Comparison of ENCODE assay signal across 11 cellular contexts in the genomic region with DNA sequence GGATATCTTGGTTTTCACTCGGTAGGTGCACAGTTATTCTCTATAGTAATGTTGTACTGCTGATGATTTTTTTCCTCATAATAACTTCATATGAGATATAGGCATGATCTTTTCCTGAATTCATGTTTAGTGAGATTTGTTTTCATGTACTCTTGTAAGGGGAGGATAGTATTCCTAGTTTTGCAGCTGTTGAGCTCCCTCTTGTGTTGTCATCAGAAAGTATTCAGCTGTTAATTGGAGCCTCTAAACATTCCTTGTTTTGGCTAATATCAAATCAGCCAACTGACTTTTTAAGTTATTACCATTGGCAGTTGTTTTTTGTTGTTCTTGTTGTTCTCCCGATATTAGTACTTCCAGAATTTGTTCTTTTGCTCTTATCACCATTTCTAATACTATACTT. TPM values are rescaled to one million over a fixed set of nuclear protein-coding genes. Genes with fewer than 3 reads are reported as not detected.
DNase-seq lines count a peak whose midpoint lies in the region; ATAC-seq, FAIRE-seq and TF ChIP-seq lines count a peak whose summit lies in the region.
"Had no signal": no experiment of that assay in that cellular context is flagged by ENCODE, and none has a peak within 500 bp of the region (broad histone marks: within the 10 kb centered on the region; RNA-seq: fewer than 3 reads in every experiment).

No MANE protein-coding gene starts in this region.

- no peaks in the 10 kb centered on the region for H3K27me3 ChIP-seq in sigmoid colon
- H3K27me3 ChIP-seq: esophagus squamous epithelium, SJSA1 had no signal

- peak; percentile 57 for TF ChIP-seq CTCF in neural crest cell (conservative IDR thresholded peaks at IDR 0.05)
- TF ChIP-seq CTCF in sigmoid colon (IDR thresholded peaks at IDR 0.05), result no peak

- intact Hi-C loops in sigmoid colon (cut with DNase I), result no loop called here

- H3K4me3 Mint-ChIP-seq in neural crest cell, result no peak overlapping the region
- H3K4me3 Mint-ChIP-seq: activated naive CD4-positive, alpha-beta T cell treated with anti-CD3 and anti-CD28 coated beads, Interleukin-2, amount 10 ng/mL, durations not matched to agents 7 days and 5 days had no signal

- H3K27ac ChIP-seq in sigmoid colon, result no peak overlapping the region
- H3K27ac ChIP-seq: esophagus squamous epithelium, SJSA1 had no signal

- H3K27me3 Mint-ChIP-seq in neural crest cell (ENCODE audit: low read depth), result peaks cover 36% of the 10 kb centered on the region

- H3K27ac Mint-ChIP-seq in neural crest cell (ENCODE audit: unreplicated experiment), result no peak overlapping the region
- H3K27ac Mint-ChIP-seq: activated naive CD4-positive, alpha-beta T cell treated with anti-CD3 and anti-CD28 coated beads, Interleukin-2, amount 10 ng/mL, durations not matched to agents 7 days and 5 days had no signal

- no peak for ATAC-seq in GM21723 (IDR thresholded peaks at IDR 0.05; ENCODE audit: unreplicated experiment)

- 28 to 32% methylated on average over 2 of the region's 2 CpGs for WGBS in sigmoid colon, 2 donors

- TF ChIP-seq POLR2A in sigmoid colon (IDR thresholded peaks at IDR 0.05) (no peak), GM12891 (IDR thresholded peaks at IDR 0.05; ENCODE audit: low read depth, low read length) (no peak)

- no peaks in the 10 kb centered on the region for H3K4me1 ChIP-seq in sigmoid colon
- H3K4me1 ChIP-seq: esophagus squamous epithelium, SJSA1 had no signal

- TF ChIP-seq EP300 in sigmoid colon (IDR thresholded peaks at IDR 0.05), result no peak

- no peaks in the 10 kb centered on the region for H3K9me3 Mint-ChIP-seq in neural crest cell
- H3K9me3 Mint-ChIP-seq: activated naive CD4-positive, alpha-beta T cell treated with anti-CD3 and anti-CD28 coated beads, Interleukin-2, amount 10 ng/mL, durations not matched to agents 7 days and 5 days had no signal

- H3K4me1 Mint-ChIP-seq in neural crest cell, result no peaks in the 10 kb centered on the region
- H3K4me1 Mint-ChIP-seq: activated naive CD4-positive, alpha-beta T cell treated with anti-CD3 and anti-CD28 coated beads, Interleukin-2, amount 10 ng/mL, durations not matched to agents 7 days and 5 days had no signal

- no peak for FAIRE-seq in GM12891 (lab: Jason Lieb, UNC)

- no peaks in the 10 kb centered on the region for H3K36me3 Mint-ChIP-seq in neural crest cell (ENCODE audit: low read depth)
- H3K36me3 Mint-ChIP-seq: activated naive CD4-positive, alpha-beta T cell treated with anti-CD3 and anti-CD28 coated beads, Interleukin-2, amount 10 ng/mL, durations not matched to agents 7 days and 5 days had no signal

- DNase-seq in GDM1 (lab: John Stamatoyannopoulos, UW) (peak; percentile 33), MV-4-11 (lab: John Stamatoyannopoulos, UW) (peak; percentile 4), cerebellar cortex (ENCODE audit: low spot score) (peak; percentile 6), neural crest cell (ENCODE audit: low read depth, low spot score) (no peak), sigmoid colon (no peak), GM12891 (ENCODE audit: insufficient read length, low spot score) (no peak), NCI-H1048 (lab: John Stamatoyannopoulos, UW) (no peak)
- DNase-seq: activated naive CD4-positive, alpha-beta T cell treated with anti-CD3 and anti-CD28 coated beads, Interleukin-2, amount 10 ng/mL, durations not matched to agents 7 days and 5 days; esophagus squamous epithelium had no signal

- no peaks in the 10 kb centered on the region for H3K9me3 ChIP-seq in sigmoid colon
- H3K9me3 ChIP-seq: SJSA1 had no signal

- no peak overlapping the region for H3K4me3 ChIP-seq in sigmoid colon
- H3K4me3 ChIP-seq: esophagus squamous epithelium, SJSA1 had no signal

- no peaks in the 10 kb centered on the region for H3K36me3 ChIP-seq in sigmoid colon
- H3K36me3 ChIP-seq: esophagus squamous epithelium, SJSA1 had no signal

TF ChIP-seq in GM12891, 5 proteins besides CTCF, POLR2A, EP300 and RAD21:
- TF ChIP-seq POLR2AphosphoS5 (IDR thresholded peaks at IDR 0.05; ENCODE audit: low read depth, low read length) (no peak), TAF1 (IDR thresholded peaks at IDR 0.05; ENCODE audit: low read depth, low read length) (no peak), PAX5 (IDR thresholded peaks at IDR 0.05; ENCODE audit: insufficient read depth, low read length, severe bottlenecking) (no peak), POU2F2 (IDR thresholded peaks at IDR 0.05; ENCODE audit: low read depth, low read length) (no peak), SPI1 (IDR thresholded peaks at IDR 0.05; ENCODE audit: low read depth, low read length) (no peak)
TF ChIP-seq in GM12891: peak in this region for 0.

RNA-seq across cellular contexts. Expression of a gene that starts 24.4 kb away (rescaled TPM):
- total RNA-seq in neural crest cell (not detected in 2 replicates), sigmoid colon (not detected)
- polyA plus RNA-seq in sigmoid colon, result not detected
- not detected for polyA plus RNA-seq in GM12891 (2012; ENCODE audit: low read depth, missing spikeins)
- total RNA-seq: esophagus squamous epithelium, SJSA1 had no signal

RNA-seq across cellular contexts. Expression of a gene that starts 34.7 kb away (rescaled TPM):
- total RNA-seq in neural crest cell, result not detected in 2 replicates
- total RNA-seq in sigmoid colon, result not detected
- polyA plus RNA-seq in sigmoid colon, result not detected
- not detected for polyA plus RNA-seq in GM12891 (2012; ENCODE audit: low read depth, missing spikeins)
- total RNA-seq: esophagus squamous epithelium, SJSA1 had no signal

RNA-seq across cellular contexts. Expression of a gene that starts 57.8 kb away (rescaled TPM):
- not detected in 2 replicates for total RNA-seq in neural crest cell
- not detected for total RNA-seq in sigmoid colon
- polyA plus RNA-seq in sigmoid colon, result not detected
- polyA plus RNA-seq in GM12891 (2012; ENCODE audit: low read depth, missing spikeins), result not detected
- total RNA-seq: esophagus squamous epithelium, SJSA1 had no signal

Comparison
In these comparisons a context has a peak if more than half of its experiments do, and no peak if none do; other contexts are left out.
1. DNase-seq: peak in GDM1 (single experiment), MV-4-11 (single experiment) and cerebellar cortex (single experiment); none in neural crest cell (single experiment), sigmoid colon (single experiment), GM12891 (single experiment) and NCI-H1048 (single experiment).